Comparison of ENCODE assay signal across 2 cellular contexts in genomic region chr6:21022343-21023107, GRCh38.
A peak's percentile ranks its signal among the peaks of the same experiment; 100 is the strongest.
TF ChIP-seq lines count a peak whose summit lies in the region.

No MANE protein-coding gene starts in this region.

TF ChIP-seq in IMR-90, 13 proteins besides CTCF, POLR2A, EP300 and RAD21:
- TF ChIP-seq BHLHE40 (IDR thresholded peaks at IDR 0.05; ENCODE audit: low read depth, low read length) (peak; percentile 53; the same call in 1 of the 2 replicates), FOS (IDR thresholded peaks at IDR 0.05; ENCODE audit: low read depth, low read length) (peak; percentile 34; the same call in 1 of the 2 replicates), SMC3 (IDR thresholded peaks at IDR 0.05; ENCODE audit: low read depth, low read length) (no peak), MAFK (IDR thresholded peaks at IDR 0.05; ENCODE audit: low read depth, low read length) (peak; percentile 42)
- TF ChIP-seq, protein P1, sequence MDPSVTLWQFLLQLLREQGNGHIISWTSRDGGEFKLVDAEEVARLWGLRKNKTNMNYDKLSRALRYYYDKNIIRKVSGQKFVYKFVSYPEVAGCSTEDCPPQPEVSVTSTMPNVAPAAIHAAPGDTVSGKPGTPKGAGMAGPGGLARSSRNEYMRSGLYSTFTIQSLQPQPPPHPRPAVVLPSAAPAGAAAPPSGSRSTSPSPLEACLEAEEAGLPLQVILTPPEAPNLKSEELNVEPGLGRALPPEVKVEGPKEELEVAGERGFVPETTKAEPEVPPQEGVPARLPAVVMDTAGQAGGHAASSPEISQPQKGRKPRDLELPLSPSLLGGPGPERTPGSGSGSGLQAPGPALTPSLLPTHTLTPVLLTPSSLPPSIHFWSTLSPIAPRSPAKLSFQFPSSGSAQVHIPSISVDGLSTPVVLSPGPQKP (IDR thresholded peaks at IDR 0.05; ENCODE audit: borderline replicate concordance, low read depth, low read length) = no peak
- TF ChIP-seq, protein P2, sequence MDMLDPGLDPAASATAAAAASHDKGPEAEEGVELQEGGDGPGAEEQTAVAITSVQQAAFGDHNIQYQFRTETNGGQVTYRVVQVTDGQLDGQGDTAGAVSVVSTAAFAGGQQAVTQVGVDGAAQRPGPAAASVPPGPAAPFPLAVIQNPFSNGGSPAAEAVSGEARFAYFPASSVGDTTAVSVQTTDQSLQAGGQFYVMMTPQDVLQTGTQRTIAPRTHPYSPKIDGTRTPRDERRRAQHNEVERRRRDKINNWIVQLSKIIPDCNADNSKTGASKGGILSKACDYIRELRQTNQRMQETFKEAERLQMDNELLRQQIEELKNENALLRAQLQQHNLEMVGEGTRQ (IDR thresholded peaks at IDR 0.05; ENCODE audit: low read depth, low read length) = peak; percentile 46; the same call in 1 of the 2 replicates

TF ChIP-seq in GM12878, 131 proteins besides CTCF, POLR2A, EP300 and RAD21 (continues in another document):
- TF ChIP-seq BMI1 (IDR thresholded peaks at IDR 0.05; ENCODE audit: borderline replicate concordance) (no peak), RUNX3 (IDR thresholded peaks at IDR 0.05; ENCODE audit: low read length) (peak; percentile 90), KLF5 (IDR thresholded peaks at IDR 0.05; ENCODE audit: partially characterized antibody) (peak; percentile 71), ZNF687 (IDR thresholded peaks at IDR 0.05) (peak; percentile 98), MEF2B (IDR thresholded peaks at IDR 0.05; ENCODE audit: partially characterized antibody, poor library complexity, severe bottlenecking) (peak; percentile 54), CBX5 (IDR thresholded peaks at IDR 0.05; ENCODE audit: low read depth) (peak; percentile 95), E4F1 (IDR thresholded peaks at IDR 0.05; ENCODE audit: borderline replicate concordance, partially characterized antibody) (peak; percentile 49), BCL11A (IDR thresholded peaks at IDR 0.05; ENCODE audit: low read depth, low read length) (no peak), SMAD1 (IDR thresholded peaks at IDR 0.05; ENCODE audit: low read depth, partially characterized antibody) (peak; percentile 43), BHLHE40 (IDR thresholded peaks at IDR 0.05; ENCODE audit: borderline replicate concordance in 1 of 2, low read depth in 2 of 2, low read length in 1 of 2) (peak; percentile 77 to 82; a peak in 3 of 4 replicates), PRDM15 (CRISPR knock-in tag; IDR thresholded peaks at IDR 0.05) (no peak), SMAD5 (IDR thresholded peaks at IDR 0.05; ENCODE audit: low read depth) (no peak), ASH2L (IDR thresholded peaks at IDR 0.05; ENCODE audit: borderline replicate concordance, low read depth) (no peak), NRF1 (conservative IDR thresholded peaks at IDR 0.05; ENCODE audit: low read depth, low read length) (peak; percentile 51), SUPT20H (IDR thresholded peaks at IDR 0.05; ENCODE audit: borderline replicate concordance, control insufficient read depth, low read depth, low read length) (no peak), HDAC2 (IDR thresholded peaks at IDR 0.05) (no peak), ZNF24 (IDR thresholded peaks at IDR 0.05) (0 out of 2 replicates have a peak, but pooled peaks have one; percentile 8), SUZ12 (IDR thresholded peaks at IDR 0.05; ENCODE audit: unreplicated experiment) (no peak), HSF1 (IDR thresholded peaks at IDR 0.05; ENCODE audit: low read depth, low read length) (no peak), RELB (IDR thresholded peaks at IDR 0.05; ENCODE audit: low read depth) (peak; percentile 82; the same call in 1 of the 2 replicates), TAF1 (IDR thresholded peaks at IDR 0.05; ENCODE audit: borderline replicate concordance, low read depth, low read length) (no peak), ZNF274 (IDR thresholded peaks at IDR 0.05; ENCODE audit: insufficient read depth, insufficient read length) (no peak), MXI1 (IDR thresholded peaks at IDR 0.05; ENCODE audit: low read depth, low read length) (peak; percentile 59; the same call in 1 of the 2 replicates), DPF2 (IDR thresholded peaks at IDR 0.05) (peak; percentile 76), TCF3 (IDR thresholded peaks at IDR 0.05; ENCODE audit: borderline replicate concordance, insufficient read depth, low read depth, low read length) (no peak), BACH1 (IDR thresholded peaks at IDR 0.05; ENCODE audit: borderline replicate concordance) (peak; percentile 30; the same call in 1 of the 2 replicates)
- TF ChIP-seq, protein P3, sequence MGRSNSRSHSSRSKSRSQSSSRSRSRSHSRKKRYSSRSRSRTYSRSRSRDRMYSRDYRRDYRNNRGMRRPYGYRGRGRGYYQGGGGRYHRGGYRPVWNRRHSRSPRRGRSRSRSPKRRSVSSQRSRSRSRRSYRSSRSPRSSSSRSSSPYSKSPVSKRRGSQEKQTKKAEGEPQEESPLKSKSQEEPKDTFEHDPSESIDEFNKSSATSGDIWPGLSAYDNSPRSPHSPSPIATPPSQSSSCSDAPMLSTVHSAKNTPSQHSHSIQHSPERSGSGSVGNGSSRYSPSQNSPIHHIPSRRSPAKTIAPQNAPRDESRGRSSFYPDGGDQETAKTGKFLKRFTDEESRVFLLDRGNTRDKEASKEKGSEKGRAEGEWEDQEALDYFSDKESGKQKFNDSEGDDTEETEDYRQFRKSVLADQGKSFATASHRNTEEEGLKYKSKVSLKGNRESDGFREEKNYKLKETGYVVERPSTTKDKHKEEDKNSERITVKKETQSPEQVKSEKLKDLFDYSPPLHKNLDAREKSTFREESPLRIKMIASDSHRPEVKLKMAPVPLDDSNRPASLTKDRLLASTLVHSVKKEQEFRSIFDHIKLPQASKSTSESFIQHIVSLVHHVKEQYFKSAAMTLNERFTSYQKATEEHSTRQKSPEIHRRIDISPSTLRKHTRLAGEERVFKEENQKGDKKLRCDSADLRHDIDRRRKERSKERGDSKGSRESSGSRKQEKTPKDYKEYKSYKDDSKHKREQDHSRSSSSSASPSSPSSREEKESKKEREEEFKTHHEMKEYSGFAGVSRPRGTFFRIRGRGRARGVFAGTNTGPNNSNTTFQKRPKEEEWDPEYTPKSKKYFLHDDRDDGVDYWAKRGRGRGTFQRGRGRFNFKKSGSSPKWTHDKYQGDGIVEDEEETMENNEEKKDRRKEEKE (IDR thresholded peaks at IDR 0.05) = no peak
- TF ChIP-seq, protein P4, sequence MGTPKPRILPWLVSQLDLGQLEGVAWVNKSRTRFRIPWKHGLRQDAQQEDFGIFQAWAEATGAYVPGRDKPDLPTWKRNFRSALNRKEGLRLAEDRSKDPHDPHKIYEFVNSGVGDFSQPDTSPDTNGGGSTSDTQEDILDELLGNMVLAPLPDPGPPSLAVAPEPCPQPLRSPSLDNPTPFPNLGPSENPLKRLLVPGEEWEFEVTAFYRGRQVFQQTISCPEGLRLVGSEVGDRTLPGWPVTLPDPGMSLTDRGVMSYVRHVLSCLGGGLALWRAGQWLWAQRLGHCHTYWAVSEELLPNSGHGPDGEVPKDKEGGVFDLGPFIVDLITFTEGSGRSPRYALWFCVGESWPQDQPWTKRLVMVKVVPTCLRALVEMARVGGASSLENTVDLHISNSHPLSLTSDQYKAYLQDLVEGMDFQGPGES (IDR thresholded peaks at IDR 0.05) = no peak
